ENCODE assay signal across 30 cellular contexts in the genomic region with DNA sequence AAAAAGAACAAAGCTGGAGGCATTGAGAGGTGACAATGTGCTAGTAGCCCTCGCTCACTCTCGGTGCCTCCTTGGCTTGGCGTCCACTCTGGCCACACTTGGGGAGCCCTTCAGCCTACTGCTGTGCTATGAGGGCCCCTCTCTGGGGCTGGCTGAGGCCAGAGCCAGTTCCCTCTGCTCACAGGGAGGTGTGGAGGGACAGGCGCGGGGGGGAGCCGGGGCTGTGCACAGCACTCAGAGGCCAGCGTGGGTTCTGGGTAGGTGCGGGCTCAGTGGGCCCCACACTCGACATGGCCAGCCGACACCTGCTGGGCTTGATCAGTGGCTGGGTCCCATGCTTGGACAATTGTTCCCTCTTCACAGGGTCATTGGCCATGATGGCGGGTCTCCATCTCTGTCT.
"Had no signal": no experiment of that assay in that cellular context is flagged by ENCODE, and none has a peak within 500 bp of the region (broad histone marks: within the 10 kb centered on the region; RNA-seq: fewer than 3 reads in every experiment).

No MANE protein-coding gene starts in this region.

- H3K4me1 Mint-ChIP-seq: activated CD4-positive, alpha-beta T cell treated with anti-CD3 and anti-CD28 coated beads for 36 hours; activated CD4-positive, alpha-beta T cell treated with anti-CD3 and anti-CD28 coated beads, Interleukin-2, amount 10 ng/mL, durations not matched to agents 24 days and 14 days; activated CD8-positive, alpha-beta memory T cell treated with anti-CD3 and anti-CD28 coated beads, Interleukin-2, amount 10 ng/mL, durations not matched to agents 7 days and 5 days; activated naive CD4-positive, alpha-beta T cell treated with anti-CD3 and anti-CD28 coated beads, Interleukin-2, amount 50 U/mL, for 24 hours; activated naive CD8-positive, alpha-beta T cell treated with anti-CD3 and anti-CD28 coated beads for 36 hours; activated naive CD8-positive, alpha-beta T cell treated with anti-CD3 and anti-CD28 coated beads, Interleukin-2, amount 50 U/mL, for 24 hours had no signal

- H3K36me3 ChIP-seq: adrenal gland, esophagus squamous epithelium, gastroesophageal sphincter had no signal

- H3K4me1 ChIP-seq: adrenal gland, body of pancreas, esophagus squamous epithelium, gastroesophageal sphincter had no signal

- H3K27me3 Mint-ChIP-seq: activated CD4-positive, alpha-beta memory T cell treated with anti-CD3 and anti-CD28 coated beads for 36 hours; activated CD4-positive, alpha-beta T cell treated with anti-CD3 and anti-CD28 coated beads for 36 hours; activated CD4-positive, alpha-beta T cell treated with anti-CD3 and anti-CD28 coated beads, Interleukin-2, amount 10 ng/mL, durations not matched to agents 24 days and 14 days; activated CD8-positive, alpha-beta memory T cell treated with anti-CD3 and anti-CD28 coated beads, Interleukin-2, amount 10 ng/mL, durations not matched to agents 7 days and 5 days; activated naive CD4-positive, alpha-beta T cell treated with anti-CD3 and anti-CD28 coated beads, Interleukin-2, amount 50 U/mL, for 24 hours; activated naive CD8-positive, alpha-beta T cell treated with anti-CD3 and anti-CD28 coated beads for 36 hours; activated naive CD8-positive, alpha-beta T cell treated with anti-CD3 and anti-CD28 coated beads, Interleukin-2, amount 50 U/mL, for 24 hours had no signal

- H3K4me3 Mint-ChIP-seq: activated CD4-positive, alpha-beta memory T cell treated with anti-CD3 and anti-CD28 coated beads for 36 hours; activated CD4-positive, alpha-beta T cell treated with anti-CD3 and anti-CD28 coated beads for 36 hours; activated CD4-positive, alpha-beta T cell treated with anti-CD3 and anti-CD28 coated beads, Interleukin-2, amount 10 ng/mL, durations not matched to agents 24 days and 14 days; activated CD8-positive, alpha-beta memory T cell treated with anti-CD3 and anti-CD28 coated beads, Interleukin-2, amount 10 ng/mL, durations not matched to agents 7 days and 5 days; activated CD8-positive, alpha-beta T cell treated with anti-CD3 and anti-CD28 coated beads, Interleukin-2, amount 10 ng/mL, durations not matched to agents 7 days and 5 days; activated naive CD4-positive, alpha-beta T cell treated with anti-CD3 and anti-CD28 coated beads for 36 hours; activated naive CD4-positive, alpha-beta T cell treated with anti-CD3 and anti-CD28 coated beads, Interleukin-2, amount 50 U/mL, for 24 hours; activated naive CD8-positive, alpha-beta T cell treated with anti-CD3 and anti-CD28 coated beads for 36 hours; activated naive CD8-positive, alpha-beta T cell treated with anti-CD3 and anti-CD28 coated beads, Interleukin-2, amount 50 U/mL, for 24 hours; activated T-helper 1 cell treated with anti-CD3 and anti-CD28 coated beads, Interleukin-12 subunit alpha, Interleukin-12 subunit beta, Interleukin-2, Interleukin-4 antibody, amounts not matched to agents 30 ng/mL and 10 ng/mL and 1 ng/mL, durations not matched to agents 14 hours and 24 hours and 36 hours had no signal

- H3K36me3 Mint-ChIP-seq: activated CD4-positive, alpha-beta memory T cell treated with anti-CD3 and anti-CD28 coated beads for 36 hours; activated CD8-positive, alpha-beta memory T cell treated with anti-CD3 and anti-CD28 coated beads, Interleukin-2, amount 10 ng/mL, durations not matched to agents 7 days and 5 days; activated naive CD4-positive, alpha-beta T cell treated with anti-CD3 and anti-CD28 coated beads, Interleukin-2, amount 50 U/mL, for 24 hours; activated naive CD8-positive, alpha-beta T cell treated with anti-CD3 and anti-CD28 coated beads for 36 hours had no signal

- ATAC-seq: activated CD4-positive, alpha-beta T cell treated with anti-CD3 and anti-CD28 coated beads for 36 hours; activated CD8-positive, alpha-beta memory T cell treated with anti-CD3 and anti-CD28 coated beads, Interleukin-2, amount 10 ng/mL, durations not matched to agents 7 days and 5 days; activated CD8-positive, alpha-beta T cell treated with anti-CD3 and anti-CD28 coated beads, Interleukin-2, amount 10 ng/mL, durations not matched to agents 7 days and 5 days; activated naive CD8-positive, alpha-beta T cell treated with anti-CD3 and anti-CD28 coated beads, Interleukin-2, amount 50 U/mL, for 24 hours; body of pancreas; gastroesophageal sphincter had no signal

- H3K4me3 ChIP-seq: adrenal gland, body of pancreas, esophagus squamous epithelium, gastroesophageal sphincter had no signal

- H3K27ac ChIP-seq: adrenal gland, body of pancreas, epithelial cell of prostate, esophagus squamous epithelium, gastroesophageal sphincter had no signal

- H3K9me3 ChIP-seq: adrenal gland, esophagus squamous epithelium had no signal

- DNase-seq: activated CD4-positive, alpha-beta memory T cell treated with anti-CD3 and anti-CD28 coated beads for 36 hours; activated CD4-positive, alpha-beta T cell treated with anti-CD3 and anti-CD28 coated beads for 36 hours; activated CD4-positive, alpha-beta T cell treated with anti-CD3 and anti-CD28 coated beads, Interleukin-2, amount 10 ng/mL, durations not matched to agents 24 days and 14 days; activated CD4-positive, CD25-positive, alpha-beta regulatory T cell; activated CD4-positive, CD25-positive, alpha-beta regulatory T cell treated with anti-CD3 and anti-CD28 coated beads, Interleukin-2, amount 50 U/mL, for 72 hours; activated CD8-positive, alpha-beta memory T cell treated with anti-CD3 and anti-CD28 coated beads, Interleukin-2, amount 10 ng/mL, durations not matched to agents 7 days and 5 days; activated CD8-positive, alpha-beta memory T cell treated with anti-CD3 and anti-CD28 coated beads, Interleukin-2, amount 50 U/mL, for 4 hours; activated CD8-positive, alpha-beta T cell treated with anti-CD3 and anti-CD28 coated beads, Interleukin-2, amount 10 ng/mL, durations not matched to agents 7 days and 5 days; activated effector memory CD4-positive, alpha-beta T cell treated with anti-CD3 and anti-CD28 coated beads, Interleukin-2, amount 50 U/mL, for 16 hours; activated naive CD4-positive, alpha-beta T cell treated with anti-CD3 and anti-CD28 coated beads for 36 hours; activated naive CD8-positive, alpha-beta T cell treated with anti-CD3 and anti-CD28 coated beads for 36 hours; activated naive CD8-positive, alpha-beta T cell treated with anti-CD3 and anti-CD28 coated beads, Interleukin-2, amount 50 U/mL, for 24 hours; activated T-cell treated with anti-CD3 and anti-CD28 coated beads, Interleukin-2, amount 50 U/mL, for 1 hour; activated T-cell treated with anti-CD3 and anti-CD28 coated beads, Interleukin-2, amount 50 U/mL, for 48 hours; adrenal gland; amygdala; aorta; body of pancreas; central memory CD4-positive, alpha-beta T cell; cerebellar nuclear complex; cortex of kidney; effector CD8-positive, alpha-beta T cell; esophagus squamous epithelium; foreskin melanocyte; T-helper 2 cell had no signal

- H3K27me3 ChIP-seq: adrenal gland, body of pancreas, esophagus squamous epithelium, gastroesophageal sphincter had no signal

- H3K9me3 Mint-ChIP-seq: activated CD4-positive, alpha-beta T cell treated with anti-CD3 and anti-CD28 coated beads, Interleukin-2, amount 10 ng/mL, durations not matched to agents 24 days and 14 days; activated naive CD8-positive, alpha-beta T cell treated with anti-CD3 and anti-CD28 coated beads, Interleukin-2, amount 50 U/mL, for 24 hours had no signal

- H3K27ac Mint-ChIP-seq: activated CD4-positive, alpha-beta memory T cell treated with anti-CD3 and anti-CD28 coated beads for 36 hours; activated CD4-positive, alpha-beta T cell treated with anti-CD3 and anti-CD28 coated beads for 36 hours; activated CD4-positive, alpha-beta T cell treated with anti-CD3 and anti-CD28 coated beads, Interleukin-2, amount 10 ng/mL, durations not matched to agents 24 days and 14 days; activated CD8-positive, alpha-beta memory T cell treated with anti-CD3 and anti-CD28 coated beads, Interleukin-2, amount 10 ng/mL, durations not matched to agents 7 days and 5 days; activated CD8-positive, alpha-beta T cell treated with anti-CD3 and anti-CD28 coated beads, Interleukin-2, amount 10 ng/mL, durations not matched to agents 7 days and 5 days; activated naive CD4-positive, alpha-beta T cell treated with anti-CD3 and anti-CD28 coated beads for 36 hours; activated naive CD4-positive, alpha-beta T cell treated with anti-CD3 and anti-CD28 coated beads, Interleukin-2, amount 50 U/mL, for 24 hours; activated naive CD8-positive, alpha-beta T cell treated with anti-CD3 and anti-CD28 coated beads for 36 hours; activated naive CD8-positive, alpha-beta T cell treated with anti-CD3 and anti-CD28 coated beads, Interleukin-2, amount 50 U/mL, for 24 hours; activated T-helper 1 cell treated with anti-CD3 and anti-CD28 coated beads, Interleukin-12 subunit alpha, Interleukin-12 subunit beta, Interleukin-2, Interleukin-4 antibody, amounts not matched to agents 30 ng/mL and 10 ng/mL and 1 ng/mL, durations not matched to agents 14 hours and 24 hours and 36 hours; activated T-helper 2 cell treated with anti-CD3 and anti-CD28 coated beads, Interferon-gamma antibody, Interleukin-2, Interleukin-4, amounts not matched to agents 10 μg/mL and 5 μg/mL and 100 μg/mL, durations not matched to agents 14 hours and 24 hours and 36 hours had no signal
